ENCODE assay signal across 9 cellular contexts in genomic region chr17:43369986-43370385, GRCh38. TPM values are rescaled to one million over a fixed set of nuclear protein-coding genes. Genes with fewer than 3 reads are reported as not detected.
DNase-seq lines count a peak whose midpoint lies in the region; ATAC-seq and TF ChIP-seq lines count a peak whose summit lies in the region.
"Had no signal": no experiment of that assay in that cellular context is flagged by ENCODE, and none has a peak within 500 bp of the region (broad histone marks: within the 10 kb centered on the region; RNA-seq: fewer than 3 reads in every experiment).

No MANE protein-coding gene starts in this region.

- H3K4me1 ChIP-seq in breast epithelium = peaks cover 4 to 5% of the 10 kb centered on the region in 2 donors
- H3K4me1 ChIP-seq in muscle layer of colon (ENCODE audit: insufficient read depth, low read length) = peaks cover 23% of the 10 kb centered on the region
- H3K4me1 ChIP-seq in upper lobe of right lung = peaks cover 17% of the 10 kb centered on the region
- H3K4me1 ChIP-seq in mucosa of descending colon (ENCODE audit: low read depth) = peaks cover 13% of the 10 kb centered on the region

- H3K9me3 ChIP-seq in breast epithelium (no peaks in the 10 kb centered on the region), muscle layer of colon (ENCODE audit: low read length) (no peaks in the 10 kb centered on the region), upper lobe of right lung (no peaks in the 10 kb centered on the region), mucosa of descending colon (no peaks in the 10 kb centered on the region)

- H3K4me3 ChIP-seq in breast epithelium = peak overlapping the region in 1 of 3 donors; percentile 85
- H3K4me3 ChIP-seq in muscle layer of colon (ENCODE audit: low read depth in 1 of 2, low read length in 2 of 2) = peak overlapping the region in 1 of 2 donors; percentile 46
- peak overlapping the region; percentile 59 for H3K4me3 ChIP-seq in upper lobe of right lung
- H3K4me3 ChIP-seq in mucosa of descending colon = no peak overlapping the region

- intact Hi-C loops in breast epithelium (cut with DNase I; ENCODE audit: low total_unique reads) = no loop called here
- intact Hi-C loops in upper lobe of right lung (cut with DNase I) = no loop called here
- intact Hi-C loops in mucosa of descending colon (cut with DNase I, micrococcal nuclease) = no loop called here

- H3K4me3 Mint-ChIP-seq in activated naive CD4-positive, alpha-beta T cell treated with anti-CD3 and anti-CD28 coated beads, Interleukin-2, amount 50 U/mL, for 24 hours = peak overlapping the region; percentile 86

- H3K36me3 Mint-ChIP-seq in activated naive CD4-positive, alpha-beta T cell treated with anti-CD3 and anti-CD28 coated beads, Interleukin-2, amount 50 U/mL, for 24 hours = no peaks in the 10 kb centered on the region

- ATAC-seq in upper lobe of right lung (no peak), mucosa of descending colon (no peak), HG03442 (IDR thresholded peaks at IDR 0.05; ENCODE audit: unreplicated experiment) (no peak)

- peak overlapping the region; percentile 100 for H3K27ac Mint-ChIP-seq in activated naive CD4-positive, alpha-beta T cell treated with anti-CD3 and anti-CD28 coated beads, Interleukin-2, amount 50 U/mL, for 24 hours

- H3K4me1 Mint-ChIP-seq in activated naive CD4-positive, alpha-beta T cell treated with anti-CD3 and anti-CD28 coated beads, Interleukin-2, amount 50 U/mL, for 24 hours = peaks cover 53% of the 10 kb centered on the region

- peak overlapping the region; percentile 100 for H3K27ac ChIP-seq in breast epithelium
- H3K27ac ChIP-seq in muscle layer of colon (ENCODE audit: low read depth, low read length) = peak overlapping the region; percentile 97
- peak overlapping the region; percentile 100 for H3K27ac ChIP-seq in upper lobe of right lung
- H3K27ac ChIP-seq: VCaP had no signal

- no peak for TF ChIP-seq CTCF in breast epithelium (IDR thresholded peaks at IDR 0.05)
- TF ChIP-seq CTCF in upper lobe of right lung (IDR thresholded peaks at IDR 0.05) = no peak
- TF ChIP-seq CTCF in mucosa of descending colon (IDR thresholded peaks at IDR 0.05) = no peak

- no peak for TF ChIP-seq POLR2A in breast epithelium (IDR thresholded peaks at IDR 0.05)

- DNase-seq in activated naive CD4-positive, alpha-beta T cell treated with Interleukin-2 at 50 U/mL for 16 hours = no peak
- no peak for DNase-seq in breast epithelium (ENCODE audit: low spot score in 2 of 2)
- no peak for DNase-seq in upper lobe of right lung
- DNase-seq in mucosa of descending colon = no peak
- DNase-seq in NCI-H2081 treated with DMSO at 0.1 percent for 48 hours (lab: John Stamatoyannopoulos, UW) = no peak

- no peaks in the 10 kb centered on the region for H3K36me3 ChIP-seq in breast epithelium
- no peaks in the 10 kb centered on the region for H3K36me3 ChIP-seq in muscle layer of colon (ENCODE audit: insufficient read depth, low read length)
- no peaks in the 10 kb centered on the region for H3K36me3 ChIP-seq in upper lobe of right lung
- H3K36me3 ChIP-seq in mucosa of descending colon (ENCODE audit: low read depth) = no peaks in the 10 kb centered on the region

- H3K27me3 ChIP-seq in breast epithelium = no peaks in the 10 kb centered on the region
- H3K27me3 ChIP-seq in muscle layer of colon (ENCODE audit: control insufficient read depth in 1 of 2, insufficient read depth in 2 of 2, low read length in 2 of 2) = no peaks in the 10 kb centered on the region
- no peaks in the 10 kb centered on the region for H3K27me3 ChIP-seq in upper lobe of right lung

- H3K27me3 Mint-ChIP-seq in activated naive CD4-positive, alpha-beta T cell treated with anti-CD3 and anti-CD28 coated beads, Interleukin-2, amount 50 U/mL, for 24 hours = no peaks in the 10 kb centered on the region

- H3K9me3 Mint-ChIP-seq in activated naive CD4-positive, alpha-beta T cell treated with anti-CD3 and anti-CD28 coated beads, Interleukin-2, amount 50 U/mL, for 24 hours = no peaks in the 10 kb centered on the region

- H3K9ac ChIP-seq in muscle layer of colon (ENCODE audit: low read length) = peak overlapping the region; percentile 31

RNA-seq across cellular contexts. Expression of gene ARL4D, which starts 28.8 kb away (rescaled TPM):
- total RNA-seq in breast epithelium = 10 to 100 TPM in 1 of 3 donors, 1 to 10 TPM in 2; 6.1 to 15.4 (median 7.2) TPM
- total RNA-seq in upper lobe of right lung = 18.5 TPM
- total RNA-seq in mucosa of descending colon = 10 to 100 TPM in 1 of 3 donors, 1 to 10 TPM in 2; 2.3 to 34.3 (median 3.2) TPM
